1 cellular context compared by ENCODE assay signal in genomic region chr18:8626414-8627106, GRCh38.
A peak's percentile ranks its signal among the peaks of the same experiment; 100 is the strongest.
TF ChIP-seq lines count a peak whose summit lies in the region.

No MANE protein-coding gene starts in this region.

TF ChIP-seq in HepG2, 621 proteins besides CTCF, POLR2A, EP300 and RAD21:
- TF ChIP-seq ZBTB7B (CRISPR knock-in tag; IDR thresholded peaks at IDR 0.05) (0 out of 2 replicates have a peak, but pooled peaks have one; percentile 22), ZNF703 (CRISPR knock-in tag; IDR thresholded peaks at IDR 0.05; ENCODE audit: borderline replicate concordance) (no peak), ZNF431 (CRISPR knock-in tag; IDR thresholded peaks at IDR 0.05; ENCODE audit: borderline replicate concordance, low read depth) (no peak), ARID5B (CRISPR knock-in tag; IDR thresholded peaks at IDR 0.05) (0 out of 2 replicates have a peak, but pooled peaks have one; percentile 16), SOX13 (IDR thresholded peaks at IDR 0.05) (no peak), SOX13 (CRISPR knock-in tag; conservative IDR thresholded peaks at IDR 0.05 in 1 of 2, IDR thresholded peaks at IDR 0.05 in 1 of 2) (0 out of 4 replicates have a peak, but pooled peaks of 1 of the 2 experiments have one; percentile 12)
